Comparison of ENCODE assay signal across 8 cellular contexts in the genomic region with DNA sequence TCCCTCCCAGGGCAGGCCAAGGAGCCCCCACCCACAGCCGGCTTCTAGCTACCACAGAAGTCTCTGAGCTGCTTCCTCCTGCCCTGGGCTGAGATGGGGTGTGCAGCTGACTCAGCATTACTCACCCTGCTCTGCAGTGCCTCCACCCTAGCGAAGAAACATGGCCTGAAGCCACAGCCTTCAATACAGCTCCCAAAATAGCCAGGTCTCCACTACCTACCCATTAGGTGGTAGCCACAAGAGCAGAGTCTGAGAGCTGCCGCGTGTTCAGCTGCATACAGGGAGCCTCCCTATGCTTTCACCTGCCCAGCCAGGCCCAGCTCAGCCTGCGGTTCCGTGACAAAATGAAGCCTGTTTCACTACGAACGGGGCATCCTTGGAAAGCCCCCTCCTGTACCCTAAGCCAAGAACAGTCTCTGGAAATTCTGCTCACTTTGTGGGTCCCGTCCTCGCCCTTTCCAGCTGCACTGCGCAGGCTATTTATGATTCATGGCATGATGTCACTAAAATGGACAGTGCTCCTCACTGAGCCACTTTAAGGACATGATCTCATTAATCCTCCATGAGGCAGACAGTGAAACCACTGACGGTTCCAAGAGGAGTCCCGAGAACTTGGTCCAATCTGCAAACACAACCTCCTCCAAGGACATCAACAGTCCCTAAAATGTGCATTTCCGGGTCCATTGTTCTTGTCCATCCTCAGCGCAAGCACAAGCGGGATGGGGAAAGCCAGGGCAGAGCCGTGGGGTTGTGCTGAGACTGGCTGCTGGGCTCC. TPM values are rescaled to one million over a fixed set of nuclear protein-coding genes. Genes with fewer than 3 reads are reported as not detected.
DNase-seq lines count a peak whose midpoint lies in the region; ATAC-seq and TF ChIP-seq lines count a peak whose summit lies in the region.

No MANE protein-coding gene starts in this region.

- TF ChIP-seq CTCF in lung (IDR thresholded peaks at IDR 0.05; ENCODE audit: control extremely low read depth, extremely low read depth) = no peak

- DNase-seq in A172 (ENCODE audit: low spot score) (peak; percentile 98), caudate nucleus (lab: John Stamatoyannopoulos, UW) (peak in 29 of 61 donors; percentile 12 to 77 (median 37)), lung (ENCODE audit: low spot score) (peak; percentile 64), NCI-H128 (lab: John Stamatoyannopoulos, UW; ENCODE audit: unreplicated experiment) (no peak)
- DNase-seq in activated CD4-positive, alpha-beta T cell treated with anti-CD3 and anti-CD28 coated beads for 24 hours (ENCODE audit: low read depth in 2 of 2) = peak; percentile 65 to 69
- DNase-seq in stimulated activated CD8-positive, alpha-beta memory T cell treated with anti-CD3 and anti-CD28 coated beads, Interleukin-2, amount 100 ng/mL, for 1 hour (ENCODE audit: low read depth in 2 of 2) = peak; percentile 56 to 68

- no peak overlapping the region for H3K4me3 ChIP-seq in lung

- ATAC-seq in GM19395 (IDR thresholded peaks at IDR 0.05; ENCODE audit: unreplicated experiment) (peak; percentile 88), HG03521 (IDR thresholded peaks at IDR 0.05; ENCODE audit: unreplicated experiment) (peak; percentile 75), lung (ENCODE audit: insufficient read depth, low FRiP score) (peak; percentile 67)

- H3K9me3 ChIP-seq in lung (ENCODE audit: control insufficient read depth in 2 of 2, insufficient read depth in 1 of 2, low read length in 1 of 2) = no peaks in the 10 kb centered on the region

- no peaks in the 10 kb centered on the region for H3K27me3 ChIP-seq in lung (ENCODE audit: control insufficient read depth, insufficient read depth)

- H3K27ac ChIP-seq in caudate nucleus (ENCODE audit: low read depth, low read length) (peak overlapping the region; percentile 80), lung (ENCODE audit: low read depth in 1 of 2, low read length in 1 of 2) (peak overlapping the region; percentile 85 to 86)

- 47 to 48% methylated on average over 17 of the region's 17 CpGs for WGBS in lung, 2 donors

- H3K4me1 ChIP-seq in lung (ENCODE audit: control insufficient read depth in 2 of 2, insufficient read depth in 2 of 2, low read length in 2 of 2) = peaks cover 25 to 51% of the 10 kb centered on the region in 2 donors

- peaks cover 11 to 82% of the 10 kb centered on the region in 2 donors for H3K36me3 ChIP-seq in lung (ENCODE audit: control insufficient read depth in 2 of 2, insufficient read depth in 2 of 2, low read length in 2 of 2)

RNA-seq across cellular contexts. Expression of a gene that starts 20.2 kb away (rescaled TPM):
- total RNA-seq in A172 (2014; rRNA removed; shearing (Covaris generic)) = 271 and 296 TPM in 2 replicates
- total RNA-seq in lung = 100 to 1,000 TPM; 116 to 325 TPM
- 100 to 1,000 TPM in 1 of 2 donors, 10 to 100 TPM in 1; 72.0 to 294 TPM for polyA plus RNA-seq in lung
